ENCODE assay signal across 22 cellular contexts in the genomic region with DNA sequence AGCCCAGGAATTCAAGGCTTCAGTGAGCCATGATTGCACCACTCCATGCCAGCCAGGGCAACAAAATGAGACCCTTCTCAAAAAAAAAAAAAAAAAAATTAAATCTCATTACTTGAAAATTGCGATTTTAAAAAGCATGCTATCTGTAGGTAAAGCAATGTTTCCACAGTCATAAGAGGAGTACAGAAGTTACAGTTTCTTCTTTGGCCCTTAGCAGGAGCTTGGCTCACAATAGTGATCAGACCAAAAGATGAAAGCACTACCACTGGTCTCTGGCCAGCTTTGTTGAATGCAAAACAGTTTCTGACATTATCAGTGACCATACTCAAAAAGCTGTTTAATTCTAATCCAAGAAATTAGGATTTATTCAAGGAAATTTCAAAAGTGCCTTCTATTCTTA.
"Had no signal": no experiment of that assay in that cellular context is flagged by ENCODE, and none has a peak within 500 bp of the region (broad histone marks: within the 10 kb centered on the region; RNA-seq: fewer than 3 reads in every experiment).

No MANE protein-coding gene starts in this region.

- H3K4me3 Mint-ChIP-seq: activated naive CD4-positive, alpha-beta T cell treated with anti-CD3 and anti-CD28 coated beads, Interleukin-2, amount 10 ng/mL, durations not matched to agents 7 days and 5 days; dendritic cell treated with granulocyte-macrophage colony-stimulating factor and Interleukin-4, amounts not matched to agents 40 ng/mL and 50 ng/mL, for 4 days; neural crest cell had no signal

- H3K9me3 ChIP-seq: esophagus muscularis mucosa, gastroesophageal sphincter, heart left ventricle, mucosa of descending colon, prostate gland, right atrium auricular region, vagina had no signal

- H3K27ac Mint-ChIP-seq: activated naive CD4-positive, alpha-beta T cell treated with anti-CD3 and anti-CD28 coated beads, Interleukin-2, amount 10 ng/mL, durations not matched to agents 7 days and 5 days; dendritic cell treated with granulocyte-macrophage colony-stimulating factor and Interleukin-4, amounts not matched to agents 40 ng/mL and 50 ng/mL, for 4 days had no signal

- H3K36me3 ChIP-seq: cardiac muscle cell, esophagus muscularis mucosa, gastroesophageal sphincter, heart left ventricle, prostate gland, right atrium auricular region, vagina had no signal

- DNase-seq: activated CD4-positive, alpha-beta T cell treated with anti-CD3 and anti-CD28 coated beads for 36 hours; activated CD4-positive, alpha-beta T cell treated with anti-CD3 and anti-CD28 coated beads, Interleukin-2, amount 50 U/mL, for 48 hours; activated effector memory CD4-positive, alpha-beta T cell treated with Interleukin-2 at 50 U/mL for 16 hours; activated naive CD4-positive, alpha-beta T cell treated with anti-CD3 and anti-CD28 coated beads, Interleukin-2, amount 10 ng/mL, durations not matched to agents 7 days and 5 days; activated T-cell treated with anti-CD3 and anti-CD28 coated beads, Interleukin-2, amount 50 U/mL, for 4 hours; amniotic stem cell; effector memory CD4-positive, alpha-beta T cell; heart left ventricle; mucosa of descending colon; naive B cell; stimulated activated naive CD8-positive, alpha-beta T cell treated with anti-CD3 and anti-CD28 coated beads, Interleukin-15, Interleukin-2, amounts not matched to agents 100 U/mL and 50 U/mL, for 24 hours; T-helper 2 cell; trophoblast cell had no signal

- H3K4me3 ChIP-seq: cardiac muscle cell, esophagus muscularis mucosa, gastroesophageal sphincter, heart left ventricle, mucosa of descending colon, prostate gland, right atrium auricular region, vagina had no signal

- ATAC-seq: gastroesophageal sphincter, heart left ventricle, mucosa of descending colon had no signal

- H3K27me3 ChIP-seq: cardiac muscle cell, esophagus muscularis mucosa, gastroesophageal sphincter, heart left ventricle, right atrium auricular region, vagina had no signal

- H3K4me1 ChIP-seq: prostate gland had no signal

- H3K27me3 Mint-ChIP-seq: activated CD4-positive, alpha-beta T cell treated with anti-CD3 and anti-CD28 coated beads for 36 hours; activated naive CD4-positive, alpha-beta T cell treated with anti-CD3 and anti-CD28 coated beads, Interleukin-2, amount 10 ng/mL, durations not matched to agents 7 days and 5 days; dendritic cell treated with granulocyte-macrophage colony-stimulating factor and Interleukin-4, amounts not matched to agents 40 ng/mL and 50 ng/mL, for 4 days; memory B cell; naive B cell had no signal

- H3K9me3 Mint-ChIP-seq: activated naive CD4-positive, alpha-beta T cell treated with anti-CD3 and anti-CD28 coated beads, Interleukin-2, amount 10 ng/mL, durations not matched to agents 7 days and 5 days; activated T-cell treated with anti-CD3 and anti-CD28 coated beads, Interleukin-2, amount 50 U/mL, for 4 hours; dendritic cell treated with granulocyte-macrophage colony-stimulating factor and Interleukin-4, amounts not matched to agents 40 ng/mL and 50 ng/mL, for 4 days; memory B cell; naive B cell; neural crest cell had no signal

- H3K36me3 Mint-ChIP-seq: activated naive CD4-positive, alpha-beta T cell treated with anti-CD3 and anti-CD28 coated beads, Interleukin-2, amount 10 ng/mL, durations not matched to agents 7 days and 5 days; memory B cell had no signal

- H3K27ac ChIP-seq: cardiac muscle cell, esophagus muscularis mucosa, gastroesophageal sphincter, prostate gland, right atrium auricular region, vagina had no signal
